Comparison of ENCODE assay signal across 1 cellular context in the genomic region with DNA sequence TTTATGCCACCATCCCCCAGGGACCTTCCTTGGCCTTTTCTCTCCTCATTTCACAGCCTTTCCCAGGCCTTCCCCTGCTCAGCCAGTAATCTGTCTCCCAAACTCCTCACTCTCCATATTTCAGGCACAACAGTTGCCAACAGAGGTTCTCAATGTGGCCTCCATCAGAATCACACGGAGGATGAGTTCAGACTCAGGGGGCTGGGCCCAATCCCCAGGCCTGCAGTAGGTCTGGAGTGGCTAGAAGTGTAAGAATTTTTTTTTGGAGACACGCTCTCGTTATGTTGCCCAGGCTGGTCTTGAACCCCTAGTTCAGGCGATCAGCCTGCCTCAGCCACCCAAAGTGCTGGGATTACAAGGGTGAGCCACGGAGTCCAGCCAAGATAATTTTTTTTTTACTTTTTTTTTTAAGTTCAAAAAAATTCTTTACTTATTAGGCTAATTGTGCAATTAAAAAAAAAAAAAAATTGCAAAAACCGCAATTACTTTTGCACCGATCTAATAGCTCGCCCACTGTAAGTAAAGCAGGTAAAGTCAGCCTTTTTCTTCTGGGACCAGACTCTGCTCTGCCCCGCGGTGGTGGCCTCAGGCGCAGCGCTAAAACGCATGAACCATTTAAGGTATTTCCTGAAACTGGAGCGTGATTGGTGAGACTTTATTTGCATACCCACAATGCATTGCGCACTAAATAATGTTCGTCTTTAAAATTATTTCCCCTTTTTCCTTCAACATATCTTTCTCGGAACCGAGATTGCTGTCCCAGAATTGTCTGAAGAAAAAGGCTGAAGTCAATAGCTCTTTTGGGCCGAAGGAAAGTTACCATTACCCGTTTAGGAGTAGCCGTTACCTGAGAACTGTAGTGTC.
TF ChIP-seq lines count a peak whose summit lies in the region.

No MANE protein-coding gene starts in this region.

TF ChIP-seq in H1, 55 proteins besides CTCF, POLR2A, EP300 and RAD21:
- no peak for TF ChIP-seq SUZ12 (IDR thresholded peaks at IDR 0.05; ENCODE audit: low read length)
- TF ChIP-seq, protein P1, sequence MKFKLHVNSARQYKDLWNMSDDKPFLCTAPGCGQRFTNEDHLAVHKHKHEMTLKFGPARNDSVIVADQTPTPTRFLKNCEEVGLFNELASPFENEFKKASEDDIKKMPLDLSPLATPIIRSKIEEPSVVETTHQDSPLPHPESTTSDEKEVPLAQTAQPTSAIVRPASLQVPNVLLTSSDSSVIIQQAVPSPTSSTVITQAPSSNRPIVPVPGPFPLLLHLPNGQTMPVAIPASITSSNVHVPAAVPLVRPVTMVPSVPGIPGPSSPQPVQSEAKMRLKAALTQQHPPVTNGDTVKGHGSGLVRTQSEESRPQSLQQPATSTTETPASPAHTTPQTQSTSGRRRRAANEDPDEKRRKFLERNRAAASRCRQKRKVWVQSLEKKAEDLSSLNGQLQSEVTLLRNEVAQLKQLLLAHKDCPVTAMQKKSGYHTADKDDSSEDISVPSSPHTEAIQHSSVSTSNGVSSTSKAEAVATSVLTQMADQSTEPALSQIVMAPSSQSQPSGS (IDR thresholded peaks at IDR 0.05; ENCODE audit: low read length) = no peak; the same call in 1 of the 2 replicates
- 0 out of 2 replicates have a peak, but pooled peaks have one; percentile 15 for TF ChIP-seq JUN (IDR thresholded peaks at IDR 0.05; ENCODE audit: low read depth, low read length)
- peak; percentile 92; the same call in 1 of the 2 replicates for TF ChIP-seq SP1 (IDR thresholded peaks at IDR 0.05; ENCODE audit: low read depth, low read length)
- peak; percentile 81; the same call in 1 of the 2 replicates for TF ChIP-seq JUND (IDR thresholded peaks at IDR 0.05; ENCODE audit: low read length)
- TF ChIP-seq MAFK (IDR thresholded peaks at IDR 0.05; ENCODE audit: low read depth, low read length) = 0 out of 2 replicates have a peak, but pooled peaks have one; percentile 9
- no peak for TF ChIP-seq RNF2 (IDR thresholded peaks at IDR 0.05; ENCODE audit: borderline replicate concordance, low read depth, low read length, missing control alignments, poor library complexity, severe bottlenecking)
- no peak for TF ChIP-seq KDM1A (IDR thresholded peaks at IDR 0.05; ENCODE audit: borderline replicate concordance, low read length)
- TF ChIP-seq CBX5 (IDR thresholded peaks at IDR 0.05; ENCODE audit: low read depth, low read length) = no peak
- peak; percentile 96 for TF ChIP-seq SRF (IDR thresholded peaks at IDR 0.05; ENCODE audit: low read depth, low read length)
- TF ChIP-seq ZNF274 (IDR thresholded peaks at IDR 0.05; ENCODE audit: borderline replicate concordance, extremely low read depth, low read length) = no peak
- TF ChIP-seq TAF7 (optimal IDR thresholded peaks at IDR 0.05; ENCODE audit: borderline replicate concordance, low read depth, low read length) = no peak
- no peak for TF ChIP-seq TCF12 (IDR thresholded peaks at IDR 0.05; ENCODE audit: low read depth, low read length)
- 0 out of 2 replicates have a peak, but pooled peaks have one; percentile 88 for TF ChIP-seq EGR1 (IDR thresholded peaks at IDR 0.05; ENCODE audit: borderline replicate concordance, low read depth, low read length)
- no peak for TF ChIP-seq EZH2 (IDR thresholded peaks at IDR 0.05; ENCODE audit: low read depth, low read length, severe bottlenecking)
- peak; percentile 99 for TF ChIP-seq GTF2F1 (IDR thresholded peaks at IDR 0.05; ENCODE audit: borderline replicate concordance, low read depth, low read length)
- no peak; a peak in 1 of 4 replicates for TF ChIP-seq SIN3A (conservative IDR thresholded peaks at IDR 0.05 in 1 of 2, IDR thresholded peaks at IDR 0.05 in 1 of 2; ENCODE audit: low read depth in 1 of 2, low read length in 2 of 2)
- TF ChIP-seq TBP (IDR thresholded peaks at IDR 0.05; ENCODE audit: low read depth, low read length) = peak; percentile 98
- no peak for TF ChIP-seq CEBPB (IDR thresholded peaks at IDR 0.05; ENCODE audit: low read depth, low read length)
